In genomic region chr9:12815895-12816294, GRCh38 we compare ENCODE assay signal across 18 cellular contexts. TPM values are rescaled to one million over a fixed set of nuclear protein-coding genes. Genes with fewer than 3 reads are reported as not detected.
DNase-seq lines count a peak whose midpoint lies in the region; ATAC-seq and TF ChIP-seq lines count a peak whose summit lies in the region.
"Had no signal": no experiment of that assay in that cellular context is flagged by ENCODE, and none has a peak within 500 bp of the region (broad histone marks: within the 10 kb centered on the region; RNA-seq: fewer than 3 reads in every experiment).

No MANE protein-coding gene starts in this region.

- no peaks in the 10 kb centered on the region for H3K27me3 ChIP-seq in ACC112 (ENCODE audit: insufficient read depth, low read length)
- no peaks in the 10 kb centered on the region for H3K27me3 ChIP-seq in RWPE2 (ENCODE audit: insufficient read depth, poor library complexity, severe bottlenecking)
- H3K27me3 ChIP-seq in muscle layer of duodenum (ENCODE audit: low read depth, low read length) = no peaks in the 10 kb centered on the region
- no peaks in the 10 kb centered on the region for H3K27me3 ChIP-seq in H7 (ENCODE audit: control insufficient read depth, insufficient read depth, low read length)
- H3K27me3 ChIP-seq: dorsolateral prefrontal cortex, esophagus muscularis mucosa had no signal

- peaks cover 6% of the 10 kb centered on the region; the same call in 1 of the 2 replicates for H3K36me3 ChIP-seq in ACC112 (ENCODE audit: insufficient read depth, low read length)
- peaks cover 23% of the 10 kb centered on the region for H3K36me3 ChIP-seq in RWPE2 (ENCODE audit: low read depth)
- H3K36me3 ChIP-seq in muscle layer of duodenum (ENCODE audit: control insufficient read depth in 1 of 2, insufficient read depth in 2 of 2, low read length in 2 of 2) = no peaks in the 10 kb centered on the region
- H3K36me3 ChIP-seq in H7 (replicated peaks; ENCODE audit: control insufficient read depth, insufficient read depth, low read length) = no peaks in the 10 kb centered on the region
- H3K36me3 ChIP-seq: esophagus muscularis mucosa had no signal

- H2AFZ ChIP-seq in ACC112 (ENCODE audit: low read length, unreplicated experiment) = no peak overlapping the region

- H3K79me2 ChIP-seq in ACC112 (ENCODE audit: control insufficient read depth, insufficient read depth, low read length, unreplicated experiment) = peaks cover 47% of the 10 kb centered on the region

- no peak for DNase-seq in RWPE2 (ENCODE audit: low spot score)
- DNase-seq in fibroblast of peridontal ligament (ENCODE audit: extremely low read depth) = peak; percentile 81
- DNase-seq in DMS53 treated with DMSO at 0.1 percent for 48 hours (lab: John Stamatoyannopoulos, UW; ENCODE audit: unreplicated experiment) = no peak
- DNase-seq in H7 = no peak
- no peak for DNase-seq in NCI-H226
- no peak for DNase-seq in NCI-H1436 (lab: John Stamatoyannopoulos, UW)
- DNase-seq: activated naive CD4-positive, alpha-beta T cell treated with anti-CD3 and anti-CD28 coated beads for 36 hours; CD4-positive, alpha-beta memory T cell; dorsolateral prefrontal cortex; left ventricle myocardium superior; naive thymus-derived CD4-positive, alpha-beta T cell; NCI-H2227 treated with DMSO at 0.1 percent for 48 hours; NK-92 treated with Interleukin-12 subunit alpha and Interleukin-12 subunit beta, amount 100 ng/mL, for 24 hours; SIG-M5; stimulated activated naive CD4-positive, alpha-beta T cell had no signal

- no peak for ATAC-seq in RWPE2 (ENCODE audit: low read depth)
- ATAC-seq: left ventricle myocardium superior; naive thymus-derived CD4-positive, alpha-beta T cell had no signal

- peak overlapping the region; percentile 99 for H3K27ac ChIP-seq in ACC112 (ENCODE audit: low read depth, low read length)
- peak overlapping the region; percentile 95 for H3K27ac ChIP-seq in RWPE2 (ENCODE audit: poor library complexity, severe bottlenecking)
- H3K27ac ChIP-seq in muscle layer of duodenum (ENCODE audit: low read length) = peak overlapping the region; percentile 91

- no peak for TF ChIP-seq CTCF in RWPE2 (IDR thresholded peaks at IDR 0.05; ENCODE audit: poor library complexity, severe bottlenecking)

- no peaks in the 10 kb centered on the region for H3K9me3 ChIP-seq in RWPE2 (ENCODE audit: severe bottlenecking)
- no peaks in the 10 kb centered on the region for H3K9me3 ChIP-seq in muscle layer of duodenum (ENCODE audit: control insufficient read depth in 1 of 2, low read length in 2 of 2)
- H3K9me3 ChIP-seq: esophagus muscularis mucosa had no signal

- H3K4me1 ChIP-seq in ACC112 (ENCODE audit: control insufficient read depth, insufficient read depth, low read length, unreplicated experiment) (peaks cover 82% of the 10 kb centered on the region), RWPE2 (ENCODE audit: insufficient read depth, poor library complexity, severe bottlenecking) (peaks cover 59% of the 10 kb centered on the region), muscle layer of duodenum (ENCODE audit: control insufficient read depth in 1 of 2, insufficient read depth in 2 of 2, low read length in 2 of 2) (peaks cover 12 to 22% of the 10 kb centered on the region in 2 donors)

- peak overlapping the region; percentile 4; the same call in 1 of the 2 replicates for H3K4me3 ChIP-seq in ACC112 (ENCODE audit: low read depth, low read length)
- no peak overlapping the region for H3K4me3 ChIP-seq in RWPE2 (ENCODE audit: severe bottlenecking)
- no peak overlapping the region for H3K4me3 ChIP-seq in muscle layer of duodenum (ENCODE audit: low read depth in 1 of 2, low read length in 2 of 2)
- H3K4me3 ChIP-seq in H7 (ENCODE audit: insufficient read depth, low read depth, low read length) = no peak overlapping the region
- H3K4me3 ChIP-seq: esophagus muscularis mucosa had no signal

RNA-seq across cellular contexts. Expression of gene LURAP1L, which starts 41.1 kb away (rescaled TPM):
- 0.90 and 1.7 TPM in 2 replicates for total RNA-seq in H7 (2014; rRNA removed; shearing (Covaris generic))
- total RNA-seq: activated naive CD4-positive, alpha-beta T cell treated with anti-CD3 and anti-CD28 coated beads for 36 hours; CD4-positive, alpha-beta memory T cell; naive thymus-derived CD4-positive, alpha-beta T cell had no signal
